25 cellular contexts compared by ENCODE assay signal in the genomic region with DNA sequence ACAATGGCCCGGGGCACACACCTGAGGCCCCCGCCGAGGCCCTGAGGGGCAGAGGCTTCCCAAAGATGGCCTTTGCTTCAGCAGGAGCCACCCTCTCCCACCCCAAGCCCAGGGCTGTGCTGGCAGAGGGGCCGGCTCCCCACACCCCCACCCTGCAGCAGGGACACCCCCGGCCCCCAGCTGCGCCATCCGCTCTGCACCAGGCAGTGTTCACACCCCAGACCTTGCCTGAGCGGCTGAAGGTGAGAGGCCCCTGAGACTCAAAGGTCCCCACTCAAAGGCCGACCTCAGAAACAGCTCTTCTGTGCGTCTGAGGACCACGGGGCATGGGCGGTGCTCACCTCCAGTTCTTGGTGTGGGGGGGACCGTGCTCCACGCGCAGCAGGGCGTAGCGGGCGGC.
"Had no signal": no experiment of that assay in that cellular context is flagged by ENCODE, and none has a peak within 500 bp of the region (broad histone marks: within the 10 kb centered on the region; RNA-seq: fewer than 3 reads in every experiment).

No MANE protein-coding gene starts in this region.

- H3K27ac Mint-ChIP-seq: activated CD4-positive, alpha-beta T cell treated with anti-CD3 and anti-CD28 coated beads for 36 hours; activated naive CD4-positive, alpha-beta T cell treated with anti-CD3 and anti-CD28 coated beads, Interleukin-2, amount 50 U/mL, for 24 hours had no signal

- DNase-seq: activated CD4-positive, alpha-beta T cell treated with anti-CD3 and anti-CD28 coated beads for 36 hours; activated CD8-positive, alpha-beta memory T cell treated with anti-CD3 and anti-CD28 coated beads, Interleukin-2, amount 50 U/mL, for 4 hours; activated CD8-positive, alpha-beta T cell treated with anti-CD3 and anti-CD28 coated beads for 36 hours; activated gamma-delta T cell treated with Interleukin-2 at 50 U/mL for 16 hours; activated T-cell treated with anti-CD3 and anti-CD28 coated beads, Interleukin-2, amount 50 U/mL, for 72 hours; amniotic stem cell; body of pancreas; Karpas-422; MM.1S; NCI-H1105 treated with DMSO at 0.1 percent for 48 hours; NCI-H1436 treated with DMSO at 0.1 percent for 48 hours; NCI-H187; NCI-H2081 treated with DMSO at 0.1 percent for 48 hours; NCI-H446; NCI-H524; SHP77 treated with DMSO at 0.1 percent for 48 hours; T1000 had no signal

- H3K9me3 Mint-ChIP-seq: activated CD8-positive, alpha-beta T cell treated with anti-CD3 and anti-CD28 coated beads for 36 hours; activated naive CD4-positive, alpha-beta T cell treated with anti-CD3 and anti-CD28 coated beads, Interleukin-2, amount 50 U/mL, for 24 hours; activated T-cell treated with anti-CD3 and anti-CD28 coated beads, Interleukin-2, amount 50 U/mL, for 72 hours; activated T-helper 2 cell treated with anti-CD3 and anti-CD28 coated beads, Interferon-gamma antibody, Interleukin-2, Interleukin-4, amounts not matched to agents 10 μg/mL and 5 μg/mL and 100 μg/mL, durations not matched to agents 14 hours and 24 hours and 36 hours; T-helper 1 cell treated with Interleukin-12 subunit alpha and Interleukin-12 subunit beta and Interleukin-4 antibody, amounts not matched to agents 30 μg/mL and 1 μg/mL, for 36 hours had no signal

- H3K4me1 Mint-ChIP-seq: activated CD4-positive, alpha-beta T cell treated with anti-CD3 and anti-CD28 coated beads for 36 hours; activated naive CD4-positive, alpha-beta T cell treated with anti-CD3 and anti-CD28 coated beads, Interleukin-2, amount 50 U/mL, for 24 hours had no signal

- H3K27me3 Mint-ChIP-seq: activated CD4-positive, alpha-beta T cell treated with anti-CD3 and anti-CD28 coated beads for 36 hours; activated CD8-positive, alpha-beta T cell treated with anti-CD3 and anti-CD28 coated beads for 36 hours; activated naive CD4-positive, alpha-beta T cell treated with anti-CD3 and anti-CD28 coated beads, Interleukin-2, amount 50 U/mL, for 24 hours had no signal

- H3K9me3 ChIP-seq: ascending aorta, body of pancreas, Peyer's patch had no signal

- H3K27me3 ChIP-seq: ascending aorta, body of pancreas, Peyer's patch had no signal

- ATAC-seq: activated CD4-positive, alpha-beta T cell treated with anti-CD3 and anti-CD28 coated beads for 36 hours; activated CD8-positive, alpha-beta T cell treated with anti-CD3 and anti-CD28 coated beads for 36 hours; activated T-cell treated with anti-CD3 and anti-CD28 coated beads, Interleukin-2, amount 50 U/mL, for 72 hours; body of pancreas had no signal

- FAIRE-seq: bronchial epithelial cell, K562, TTC549 had no signal

- H3K4me3 ChIP-seq: ascending aorta, body of pancreas, K562, Peyer's patch had no signal

- H3K27ac ChIP-seq: ascending aorta, body of pancreas, Peyer's patch had no signal

- H3K4me1 ChIP-seq: ascending aorta, body of pancreas, Peyer's patch had no signal

- H3K4me3 Mint-ChIP-seq: activated CD4-positive, alpha-beta T cell treated with anti-CD3 and anti-CD28 coated beads for 36 hours; activated CD8-positive, alpha-beta T cell treated with anti-CD3 and anti-CD28 coated beads for 36 hours; activated naive CD4-positive, alpha-beta T cell treated with anti-CD3 and anti-CD28 coated beads, Interleukin-2, amount 50 U/mL, for 24 hours; activated T-cell treated with anti-CD3 and anti-CD28 coated beads, Interleukin-2, amount 50 U/mL, for 72 hours; T-helper 1 cell treated with Interleukin-12 subunit alpha and Interleukin-12 subunit beta and Interleukin-4 antibody, amounts not matched to agents 30 μg/mL and 1 μg/mL, for 36 hours had no signal
